27 cellular contexts compared by ENCODE assay signal in genomic region chr6:168408504-168409136, GRCh38. TPM values are rescaled to one million over a fixed set of nuclear protein-coding genes. Genes with fewer than 3 reads are reported as not detected.
"Had no signal": no experiment of that assay in that cellular context is flagged by ENCODE, and none has a peak within 500 bp of the region (broad histone marks: within the 10 kb centered on the region; RNA-seq: fewer than 3 reads in every experiment).

No MANE protein-coding gene starts in this region.

- H3K27ac Mint-ChIP-seq: activated naive CD4-positive, alpha-beta T cell treated with anti-CD3 and anti-CD28 coated beads for 36 hours; activated T-helper 2 cell treated with anti-CD3 and anti-CD28 coated beads, Interferon-gamma antibody, Interleukin-2, Interleukin-4, amounts not matched to agents 10 μg/mL and 5 μg/mL and 100 μg/mL, durations not matched to agents 14 hours and 24 hours and 36 hours; mesothelial cell of epicardium; natural killer cell; T-helper 1 cell treated with Interleukin-12 subunit alpha and Interleukin-12 subunit beta and Interleukin-4 antibody, amounts not matched to agents 30 μg/mL and 1 μg/mL, for 36 hours had no signal

- FAIRE-seq: bronchial epithelial cell, keratinocyte had no signal

- H3K27me3 ChIP-seq: colonic mucosa, esophagus squamous epithelium, gastrocnemius medialis, heart left ventricle, neutrophil, right lobe of liver, testis had no signal

- H3K9me3 ChIP-seq: colonic mucosa, esophagus squamous epithelium, gastrocnemius medialis, heart left ventricle, neutrophil, right lobe of liver, testis had no signal

- H3K36me3 Mint-ChIP-seq: mesothelial cell of epicardium, natural killer cell had no signal

- H3K27ac ChIP-seq: colonic mucosa, esophagus squamous epithelium, gastrocnemius medialis, neutrophil, parathyroid adenoma, right lobe of liver, skin epidermis, testis had no signal

- H3K4me1 Mint-ChIP-seq: mesothelial cell of epicardium, natural killer cell had no signal

- H3K4me1 ChIP-seq: colonic mucosa, esophagus squamous epithelium, gastrocnemius medialis, heart left ventricle, parathyroid adenoma, right lobe of liver, testis had no signal

- H3K4me3 Mint-ChIP-seq: activated naive CD4-positive, alpha-beta T cell treated with anti-CD3 and anti-CD28 coated beads for 36 hours; activated T-cell treated with anti-CD3 and anti-CD28 coated beads, Interleukin-2, amount 50 U/mL, for 4 hours; mesothelial cell of epicardium; natural killer cell; T-helper 1 cell treated with Interleukin-12 subunit alpha and Interleukin-12 subunit beta and Interleukin-4 antibody, amounts not matched to agents 30 μg/mL and 1 μg/mL, for 36 hours had no signal

- DNase-seq: activated CD4-positive, alpha-beta T cell treated with anti-CD3 and anti-CD28 coated beads for 4 hours; activated CD4-positive, alpha-beta T cell treated with anti-CD3 and anti-CD28 coated beads, Interleukin-2, amount 50 U/mL, for 48 hours; activated CD4-positive, CD25-positive, alpha-beta regulatory T cell; activated naive CD4-positive, alpha-beta T cell treated with anti-CD3 and anti-CD28 coated beads for 36 hours; activated T-cell treated with anti-CD3 and anti-CD28 coated beads, Interleukin-2, amount 50 U/mL, for 4 hours; amygdala; colonic mucosa; esophagus squamous epithelium; gastrocnemius medialis; natural killer cell; stimulated activated CD4-positive, alpha-beta T cell treated with anti-CD3 and anti-CD28 coated beads, Interleukin-15, amount 100 ng/mL, for 24 hours; stimulated activated CD4-positive, alpha-beta T cell treated with anti-CD3 and anti-CD28 coated beads, Interleukin-4, amount 100 ng/mL, for 1 hour; stimulated activated naive CD4-positive, alpha-beta T cell; testis; trophoblast cell had no signal

- H3K36me3 ChIP-seq: colonic mucosa, esophagus squamous epithelium, gastrocnemius medialis, heart left ventricle, neutrophil, right lobe of liver had no signal

- H3K4me3 ChIP-seq: colonic mucosa, esophagus squamous epithelium, gastrocnemius medialis, heart left ventricle, lung, right lobe of liver, skin epidermis, testis had no signal

- ATAC-seq: activated T-cell treated with anti-CD3 and anti-CD28 coated beads, Interleukin-2, amount 50 U/mL, for 4 hours; gastrocnemius medialis; heart left ventricle; natural killer cell; right lobe of liver had no signal

RNA-seq across cellular contexts. Expression of gene SMOC2, which starts 32.4 kb away (rescaled TPM):
- total RNA-seq: activated CD8-positive, alpha-beta memory T cell treated with anti-CD3 and anti-CD28 coated beads for 36 hours; activated naive CD4-positive, alpha-beta T cell treated with anti-CD3 and anti-CD28 coated beads for 36 hours; activated T-helper 2 cell treated with anti-CD3 and anti-CD28 coated beads, Interferon-gamma antibody, Interleukin-2, Interleukin-4, amounts not matched to agents 10 μg/mL and 5 μg/mL and 100 μg/mL, durations not matched to agents 14 hours and 24 hours and 36 hours; natural killer cell had no signal
